Comparison of ENCODE assay signal across 20 cellular contexts in the genomic region with DNA sequence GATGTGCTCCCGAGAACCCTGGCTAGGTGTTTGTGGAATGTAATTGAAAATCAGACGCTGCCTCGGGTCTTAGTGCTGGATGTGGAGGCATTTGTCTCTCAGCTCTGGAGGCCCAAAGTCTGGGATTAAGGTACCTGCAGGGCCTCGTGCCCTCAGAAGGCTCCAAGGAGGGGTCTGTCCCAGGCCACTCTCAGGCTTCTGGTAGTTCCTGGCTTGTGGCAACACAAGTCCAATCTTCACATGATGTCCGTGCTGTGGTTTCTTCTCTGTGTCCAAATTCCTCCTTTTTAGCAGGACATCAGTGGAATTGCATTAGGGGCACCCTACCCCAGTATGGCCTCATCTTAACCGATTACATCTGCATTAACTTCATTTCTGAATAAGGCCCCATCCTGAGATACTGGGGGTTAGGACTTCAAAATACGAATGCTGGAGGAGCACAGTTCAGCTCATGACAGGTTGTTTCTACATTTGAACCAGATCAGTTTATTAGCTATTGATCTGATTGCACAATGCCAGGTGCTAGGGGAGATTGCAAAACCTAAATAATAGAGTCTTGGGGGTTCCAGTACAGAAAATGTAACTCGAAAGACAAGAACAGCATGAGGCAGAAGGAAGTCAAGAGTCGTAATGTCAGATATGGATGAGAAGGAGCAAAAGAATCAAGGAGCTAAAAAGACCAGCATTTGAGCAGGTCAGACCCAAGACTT.
"Had no signal": no experiment of that assay in that cellular context is flagged by ENCODE, and none has a peak within 500 bp of the region (broad histone marks: within the 10 kb centered on the region; RNA-seq: fewer than 3 reads in every experiment).

No MANE protein-coding gene starts in this region.

- H3K36me3 ChIP-seq: colonic mucosa, upper lobe of left lung had no signal

- H3K27ac ChIP-seq: colonic mucosa, upper lobe of left lung had no signal

- ATAC-seq: activated CD8-positive, alpha-beta T cell treated with anti-CD3 and anti-CD28 coated beads for 36 hours; activated T-helper 17 cell treated with anti-CD3 and anti-CD28 coated beads, Interleukin-2, amount 50 U/mL, for 72 hours; left ventricle myocardium superior; naive thymus-derived CD8-positive, alpha-beta T cell; T-cell had no signal

- H3K4me3 ChIP-seq: colonic mucosa, upper lobe of left lung had no signal

- H3K9me3 ChIP-seq: colonic mucosa, SK-N-SH, upper lobe of left lung had no signal

- DNase-seq: activated CD4-positive, alpha-beta T cell treated with anti-CD3 and anti-CD28 coated beads, Interleukin-2, amount 10 ng/mL, durations not matched to agents 24 days and 14 days; activated CD4-positive, CD25-positive, alpha-beta regulatory T cell; activated CD8-positive, alpha-beta T cell treated with anti-CD3 and anti-CD28 coated beads for 36 hours; activated naive CD4-positive, alpha-beta T cell; activated naive CD8-positive, alpha-beta T cell treated with anti-CD3 and anti-CD28 coated beads for 36 hours; activated T-cell treated with anti-CD3 and anti-CD28 coated beads, Interleukin-2, amount 50 U/mL, for 1 hour; amygdala; caudate nucleus; colonic mucosa; foreskin melanocyte; head of caudate nucleus; left ventricle myocardium superior; naive thymus-derived CD8-positive, alpha-beta T cell; retina; SK-N-SH; stimulated activated CD4-positive, alpha-beta T cell treated with anti-CD3 and anti-CD28 coated beads, Interleukin-2, amount 100 ng/mL, for 24 hours; stimulated activated naive CD4-positive, alpha-beta T cell treated with Interleukin-2 at 50 U/mL for 16 hours; T-cell; upper lobe of left lung had no signal

- H3K4me1 ChIP-seq: colonic mucosa had no signal
